In genomic region chr20:45345104-45345936, GRCh38 we compare ENCODE assay signal across 7 cellular contexts. TPM values are rescaled to one million over a fixed set of nuclear protein-coding genes. Genes with fewer than 3 reads are reported as not detected.
A peak's percentile ranks its signal among the peaks of the same experiment; 100 is the strongest.
DNase-seq lines count a peak whose midpoint lies in the region; ATAC-seq and TF ChIP-seq lines count a peak whose summit lies in the region.

No MANE protein-coding gene starts in this region.

- H3K27ac ChIP-seq in hepatocyte (peak overlapping the region; percentile 96), spleen (peak overlapping the region in 6 of 8 donors; percentile 18 to 86 (median 60))

- DNase-seq in HT-29 (ENCODE audit: low spot score) (peak; percentile 92), WTC11 (ENCODE audit: low spot score) (no peak), hepatocyte (ENCODE audit: low spot score) (no peak), spleen (no peak)

- H3K4me3 ChIP-seq in hepatocyte, result peak overlapping the region; percentile 8
- peak overlapping the region in 5 of 8 donors; percentile 14 to 82 (median 52) for H3K4me3 ChIP-seq in spleen

- peaks cover 73% of the 10 kb centered on the region for H3K4me1 Mint-ChIP-seq in WTC11

- H3K4me1 ChIP-seq in hepatocyte (ENCODE audit: insufficient read depth), result peaks cover 67% of the 10 kb centered on the region
- peaks cover 0 to 85% (median 33%) of the 10 kb centered on the region in 6 donors for H3K4me1 ChIP-seq in spleen

- no peak overlapping the region for H2AFZ ChIP-seq in hepatocyte

- peak overlapping the region; percentile 89 for H3K4me3 Mint-ChIP-seq in WTC11

- H3K9me3 ChIP-seq in hepatocyte (ENCODE audit: low read depth) (no peaks in the 10 kb centered on the region), spleen (no peaks in the 10 kb centered on the region)

- H3K9me3 Mint-ChIP-seq in WTC11, result no peaks in the 10 kb centered on the region

- CTCF ChIA-PET in WTC11 (lab: Charles Lee), result interaction anchor here (0.9 to 4.4 kb wide), 8 partner anchors 17 to 92 kb away, joined by 4 to 27 read pairs (median 8); partner anchors contain the start of genes MATN4 and SYS1

- no peaks in the 10 kb centered on the region for H3K27me3 Mint-ChIP-seq in WTC11 (ENCODE audit: low read depth)

- POLR2A ChIA-PET in WTC11 (lab: Charles Lee), result interaction anchor here (1.1 kb wide), 1 partner anchor 17 kb away, joined by 5 read pairs; the partner anchor contains the start of gene SYS1

- no peak for TF ChIP-seq CTCF in WTC11 (IDR thresholded peaks at IDR 0.05)
- no peak for TF ChIP-seq CTCF in hepatocyte (IDR thresholded peaks at IDR 0.05; ENCODE audit: poor library complexity)
- TF ChIP-seq CTCF in spleen (IDR thresholded peaks at IDR 0.05 in 8 of 11, conservative IDR thresholded peaks at IDR 0.05 in 3 of 11), result no peak

- H3K36me3 Mint-ChIP-seq in WTC11, result peaks cover under 1% of the 10 kb centered on the region

- WGBS in hepatocyte (ENCODE audit: low lambda C conversion rate, missing lambda C conversion rate), result 48% methylated on average over 9 of the region's 9 CpGs
- 51 to 76% (median 72%) methylated on average over 7 to 9 of the region's 9 CpGs for WGBS in spleen, 5 donors

- no peak for TF ChIP-seq POLR2A in spleen (IDR thresholded peaks at IDR 0.05)

- no peak for ATAC-seq in WTC11
- no peak for ATAC-seq in HG03520 (IDR thresholded peaks at IDR 0.05; ENCODE audit: unreplicated experiment)
- ATAC-seq in GM21390 (IDR thresholded peaks at IDR 0.05; ENCODE audit: unreplicated experiment), result no peak
- no peak for ATAC-seq in HG03108 (IDR thresholded peaks at IDR 0.05; ENCODE audit: unreplicated experiment)

- H3K36me3 ChIP-seq in hepatocyte (replicated peaks; ENCODE audit: insufficient read depth, low read depth) (no peaks in the 10 kb centered on the region), spleen (peaks cover 0 to 5% (median 0%) of the 10 kb centered on the region in 6 donors)

- H3K27ac Mint-ChIP-seq in WTC11, result peak overlapping the region; percentile 98; the same call in 1 of the 2 replicates

- peaks cover 48% of the 10 kb centered on the region for H3K79me2 ChIP-seq in hepatocyte

- peaks cover 13% of the 10 kb centered on the region for H4K20me1 ChIP-seq in hepatocyte (ENCODE audit: insufficient read depth, poor library complexity, severe bottlenecking)

- H3K4me2 ChIP-seq in hepatocyte, result peak overlapping the region; percentile 87

- H3K9me2 ChIP-seq in hepatocyte (replicated peaks; ENCODE audit: insufficient read depth), result no peaks in the 10 kb centered on the region

- intact Hi-C loops in spleen (cut with DNase I; ENCODE audit: low total_unique reads), result no loop called here

- H3K27me3 ChIP-seq in hepatocyte, result no peaks in the 10 kb centered on the region
- peaks cover 0 to 25% (median 2%) of the 10 kb centered on the region in 7 donors for H3K27me3 ChIP-seq in spleen (replicated peaks in 1 of 7)

TF ChIP-seq in WTC11, 78 proteins besides CTCF, POLR2A, EP300 and RAD21:
- no peak for TF ChIP-seq TEAD4 (CRISPR knock-in tag; IDR thresholded peaks at IDR 0.05)
- TF ChIP-seq ZNF138 (CRISPR knock-in tag; conservative IDR thresholded peaks at IDR 0.05), result no peak
- no peak for TF ChIP-seq NR3C1 (CRISPR knock-in tag; conservative IDR thresholded peaks at IDR 0.05; ENCODE audit: low read depth)
- no peak for TF ChIP-seq ATF1 (CRISPR knock-in tag; IDR thresholded peaks at IDR 0.05)
- TF ChIP-seq, protein P1, sequence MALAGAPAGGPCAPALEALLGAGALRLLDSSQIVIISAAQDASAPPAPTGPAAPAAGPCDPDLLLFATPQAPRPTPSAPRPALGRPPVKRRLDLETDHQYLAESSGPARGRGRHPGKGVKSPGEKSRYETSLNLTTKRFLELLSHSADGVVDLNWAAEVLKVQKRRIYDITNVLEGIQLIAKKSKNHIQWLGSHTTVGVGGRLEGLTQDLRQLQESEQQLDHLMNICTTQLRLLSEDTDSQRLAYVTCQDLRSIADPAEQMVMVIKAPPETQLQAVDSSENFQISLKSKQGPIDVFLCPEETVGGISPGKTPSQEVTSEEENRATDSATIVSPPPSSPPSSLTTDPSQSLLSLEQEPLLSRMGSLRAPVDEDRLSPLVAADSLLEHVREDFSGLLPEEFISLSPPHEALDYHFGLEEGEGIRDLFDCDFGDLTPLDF (CRISPR knock-in tag; IDR thresholded peaks at IDR 0.05), result no peak
- no peak for TF ChIP-seq EMX1 (CRISPR knock-in tag; IDR thresholded peaks at IDR 0.05)
- TF ChIP-seq, protein P2, sequence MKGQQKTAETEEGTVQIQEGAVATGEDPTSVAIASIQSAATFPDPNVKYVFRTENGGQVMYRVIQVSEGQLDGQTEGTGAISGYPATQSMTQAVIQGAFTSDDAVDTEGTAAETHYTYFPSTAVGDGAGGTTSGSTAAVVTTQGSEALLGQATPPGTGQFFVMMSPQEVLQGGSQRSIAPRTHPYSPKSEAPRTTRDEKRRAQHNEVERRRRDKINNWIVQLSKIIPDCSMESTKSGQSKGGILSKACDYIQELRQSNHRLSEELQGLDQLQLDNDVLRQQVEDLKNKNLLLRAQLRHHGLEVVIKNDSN (CRISPR knock-in tag; IDR thresholded peaks at IDR 0.05), result no peak
- no peak for TF ChIP-seq HMGXB4 (CRISPR knock-in tag; IDR thresholded peaks at IDR 0.05)
- TF ChIP-seq ZNF317 (CRISPR knock-in tag; IDR thresholded peaks at IDR 0.05; ENCODE audit: borderline replicate concordance, low read depth), result no peak
- TF ChIP-seq, protein P3, sequence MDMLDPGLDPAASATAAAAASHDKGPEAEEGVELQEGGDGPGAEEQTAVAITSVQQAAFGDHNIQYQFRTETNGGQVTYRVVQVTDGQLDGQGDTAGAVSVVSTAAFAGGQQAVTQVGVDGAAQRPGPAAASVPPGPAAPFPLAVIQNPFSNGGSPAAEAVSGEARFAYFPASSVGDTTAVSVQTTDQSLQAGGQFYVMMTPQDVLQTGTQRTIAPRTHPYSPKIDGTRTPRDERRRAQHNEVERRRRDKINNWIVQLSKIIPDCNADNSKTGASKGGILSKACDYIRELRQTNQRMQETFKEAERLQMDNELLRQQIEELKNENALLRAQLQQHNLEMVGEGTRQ (CRISPR knock-in tag; IDR thresholded peaks at IDR 0.05), result no peak
- TF ChIP-seq ATF6 (CRISPR knock-in tag; IDR thresholded peaks at IDR 0.05), result no peak
- TF ChIP-seq ZNF396 (CRISPR knock-in tag; IDR thresholded peaks at IDR 0.05; ENCODE audit: borderline replicate concordance), result no peak
- TF ChIP-seq ETV6 (CRISPR knock-in tag; IDR thresholded peaks at IDR 0.05), result no peak
TF ChIP-seq in WTC11: peak in this region for 0.

RNA-seq across cellular contexts. Expression of gene SDC4, which starts 2.9 kb away (rescaled TPM):
- 79.1 and 90.1 TPM in 2 replicates for total RNA-seq in HT-29 (2014; rRNA removed; shearing (Covaris generic))
- total RNA-seq in WTC11 (2021), result 64.0 to 69.6 TPM (median 69.5 TPM) in 3 replicates
- total RNA-seq in hepatocyte, result 191 and 194 TPM in 2 replicates
- polyA plus RNA-seq in hepatocyte, result 159 and 178 TPM in 2 replicates
- 10 to 100 TPM; 27.2 to 56.1 (median 39.7) TPM for total RNA-seq in spleen
- polyA plus RNA-seq in spleen, result 10 to 100 TPM; 10.4 to 21.0 (median 15.5) TPM

RNA-seq across cellular contexts. Expression of gene SYS1, which starts 17.6 kb away (rescaled TPM):
- total RNA-seq in HT-29 (2014; rRNA removed; shearing (Covaris generic)), result 73.6 and 74.7 TPM in 2 replicates
- total RNA-seq in WTC11 (2021) (15.4 to 20.1 TPM (median 16.4 TPM) in 3 replicates), hepatocyte (42.0 and 50.7 TPM in 2 replicates), spleen (10 to 100 TPM; 23.7 to 69.8 (median 35.3) TPM)
- polyA plus RNA-seq in hepatocyte (28.9 and 35.8 TPM in 2 replicates), spleen (10 to 100 TPM; 15.1 to 22.2 (median 21.6) TPM)

RNA-seq across cellular contexts. Expression of gene TP53TG5, which starts 32.8 kb away (rescaled TPM):
- 0.23 and 1.6 TPM in 2 replicates for total RNA-seq in HT-29 (2014; rRNA removed; shearing (Covaris generic))
- total RNA-seq in WTC11 (2021) (0.37 to 0.85 TPM in 2 of 3 replicates, not detected in the other), hepatocyte (not detected in 2 replicates), spleen (under 1 TPM in 2 of 7 donors, not detected in 5; 0.60 to 0.66 TPM)
- polyA plus RNA-seq in hepatocyte (0.23 TPM in 1 of 2 replicates, not detected in the other), spleen (under 1 TPM in 1 of 3 donors, not detected in 2; 0.08 TPM)

RNA-seq across cellular contexts. Expression of gene MATN4, which starts 37.2 kb away (rescaled TPM):
- 0.13 and 0.46 TPM in 2 replicates for total RNA-seq in HT-29 (2014; rRNA removed; shearing (Covaris generic))
- total RNA-seq in WTC11 (2021) (1.9 to 2.5 TPM (median 2.2 TPM) in 3 replicates), hepatocyte (0.57 TPM in 1 of 2 replicates, not detected in the other), spleen (not detected)
- polyA plus RNA-seq in hepatocyte (0.50 TPM in 1 of 2 replicates, not detected in the other), spleen (under 1 TPM in 2 of 3 donors, not detected in 1; 0.19 to 0.52 TPM)

RNA-seq across cellular contexts. Expression of gene RBPJL, which starts 38.7 kb away (rescaled TPM):
- not detected in 2 replicates for total RNA-seq in HT-29 (2014; rRNA removed; shearing (Covaris generic))
- total RNA-seq in WTC11 (2021) (0.78 to 0.85 TPM (median 0.80 TPM) in 3 replicates), hepatocyte (not detected in 2 replicates), spleen (not detected)
- polyA plus RNA-seq in hepatocyte (not detected in 2 replicates), spleen (under 1 TPM in 2 of 3 donors, not detected in 1; 0.05 to 0.09 TPM)
